In the genomic region with DNA sequence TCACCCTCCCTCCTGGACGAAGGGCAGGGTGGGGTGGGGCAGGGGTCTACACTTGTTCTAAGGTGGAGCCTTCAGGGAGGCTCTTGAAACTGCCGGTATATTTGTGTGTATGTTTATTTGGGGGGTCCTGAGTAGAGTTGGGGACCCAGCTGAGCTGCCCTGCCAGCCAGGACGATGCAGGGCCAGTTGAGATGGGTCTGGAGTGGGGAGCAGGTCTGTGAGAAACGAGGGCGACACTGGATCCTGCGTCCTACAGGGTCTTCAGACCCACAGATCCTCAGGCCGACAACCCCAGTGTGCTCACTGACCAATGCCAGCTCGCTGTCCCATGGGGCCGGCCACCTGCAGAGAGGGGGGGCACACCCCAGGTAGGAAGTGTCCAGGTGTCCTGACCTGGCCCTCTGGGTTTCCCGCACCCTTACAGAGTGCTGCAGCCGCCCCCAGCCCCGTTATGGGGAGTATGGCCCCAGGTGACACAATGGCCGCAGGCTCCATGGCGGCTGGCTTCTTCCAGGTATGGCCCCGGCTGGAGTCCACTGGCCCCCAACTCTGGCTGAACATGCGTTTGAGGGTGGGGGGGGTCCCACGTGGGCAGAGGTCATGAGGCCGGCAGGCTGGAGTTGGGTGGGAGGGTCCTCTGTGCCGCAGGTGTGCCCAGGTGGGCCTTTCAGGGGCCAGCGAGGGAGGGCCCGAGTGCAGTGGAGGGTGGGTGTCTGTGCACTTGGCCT, we compare ENCODE assay signal across 22 cellular contexts. TPM values are rescaled to one million over a fixed set of nuclear protein-coding genes. Genes with fewer than 3 reads are reported as not detected.
A peak's percentile ranks its signal among the peaks of the same experiment; 100 is the strongest.
DNase-seq lines count a peak whose midpoint lies in the region; ATAC-seq and TF ChIP-seq lines count a peak whose summit lies in the region.
"Had no signal": no experiment of that assay in that cellular context is flagged by ENCODE, and none has a peak within 500 bp of the region (broad histone marks: within the 10 kb centered on the region; RNA-seq: fewer than 3 reads in every experiment).

No MANE protein-coding gene starts in this region.

- H3K36me3 ChIP-seq in neuronal stem cell (replicated peaks in 1 of 2; ENCODE audit: control insufficient read depth in 2 of 2, insufficient read depth in 2 of 2, low read length in 2 of 2), result peaks cover 9 to 48% of the 10 kb centered on the region in 2 donors
- H3K36me3 ChIP-seq in OCI-LY7 (ENCODE audit: insufficient read depth, low read length), result no peaks in the 10 kb centered on the region
- H3K36me3 ChIP-seq: colonic mucosa, transverse colon had no signal

- H3K9ac ChIP-seq in neuronal stem cell (ENCODE audit: low read depth, low read length, poor library complexity), result peak overlapping the region; percentile 60

- H3K36me3 Mint-ChIP-seq in activated CD4-positive, alpha-beta T cell treated with anti-CD3 and anti-CD28 coated beads, Interleukin-2, amount 10 ng/mL, durations not matched to agents 24 days and 14 days (ENCODE audit: low read depth), result peaks cover 16% of the 10 kb centered on the region
- peaks cover 6% of the 10 kb centered on the region; the same call in 1 of the 2 replicates for H3K36me3 Mint-ChIP-seq in HFFc6 (ENCODE audit: low read depth)
- H3K36me3 Mint-ChIP-seq in central memory CD8-positive, alpha-beta T cell (ENCODE audit: insufficient read depth), result peaks cover 27% of the 10 kb centered on the region

- POLR2A ChIA-PET in OCI-LY7 (lab: Charles Lee), result no interaction called here

- no peak overlapping the region for H4K91ac ChIP-seq in neuronal stem cell (ENCODE audit: low read depth, low read length, poor library complexity)

- intact Hi-C loops in activated CD4-positive, alpha-beta T cell treated with anti-CD3 and anti-CD28 coated beads, Interleukin-2, amount 10 ng/mL, durations not matched to agents 24 days and 14 days (cut with micrococcal nuclease), result no loop called here
- intact Hi-C loops in OCI-LY7 (cut with micrococcal nuclease; ENCODE audit: unreplicated experiment), result no loop called here

- H3K27me3 Mint-ChIP-seq in activated CD4-positive, alpha-beta T cell treated with anti-CD3 and anti-CD28 coated beads, Interleukin-2, amount 10 ng/mL, durations not matched to agents 24 days and 14 days, result no peaks in the 10 kb centered on the region
- H3K27me3 Mint-ChIP-seq in HFFc6 (ENCODE audit: insufficient read depth), result peaks cover 11% of the 10 kb centered on the region
- no peaks in the 10 kb centered on the region for H3K27me3 Mint-ChIP-seq in central memory CD8-positive, alpha-beta T cell

- peak overlapping the region; percentile 100 for H2AK5ac ChIP-seq in neuronal stem cell (ENCODE audit: low read depth, low read length)

- no peaks in the 10 kb centered on the region for H3K9me2 ChIP-seq in OCI-LY7 (ENCODE audit: insufficient read depth, low read length)

- H2BK12ac ChIP-seq in neuronal stem cell (ENCODE audit: low read length), result peak overlapping the region; percentile 49

- no peak overlapping the region for H3K4me3 ChIP-seq in neuronal stem cell (ENCODE audit: low read length in 2 of 2)
- H3K4me3 ChIP-seq in OCI-LY7 (ENCODE audit: low read depth, low read length, poor library complexity, severe bottlenecking), result no peak overlapping the region
- H3K4me3 ChIP-seq: colonic mucosa, transverse colon had no signal

- no peak overlapping the region for H3K27ac Mint-ChIP-seq in activated CD4-positive, alpha-beta T cell treated with anti-CD3 and anti-CD28 coated beads, Interleukin-2, amount 10 ng/mL, durations not matched to agents 24 days and 14 days
- H3K27ac Mint-ChIP-seq in HFFc6, result peak overlapping the region; percentile 73
- H3K27ac Mint-ChIP-seq in central memory CD8-positive, alpha-beta T cell (ENCODE audit: low read depth), result peak overlapping the region; percentile 85

- no peaks in the 10 kb centered on the region for H3K27me3 ChIP-seq in neuronal stem cell (ENCODE audit: control insufficient read depth in 3 of 3, insufficient read depth in 3 of 3, low read depth in 1 of 3, low read length in 3 of 3)
- H3K27me3 ChIP-seq: colonic mucosa, heart left ventricle, transverse colon had no signal

- H3K4me1 Mint-ChIP-seq in activated CD4-positive, alpha-beta T cell treated with anti-CD3 and anti-CD28 coated beads, Interleukin-2, amount 10 ng/mL, durations not matched to agents 24 days and 14 days, result peaks cover 14% of the 10 kb centered on the region
- peaks cover 15% of the 10 kb centered on the region for H3K4me1 Mint-ChIP-seq in HFFc6 (ENCODE audit: low read depth)
- peaks cover 7% of the 10 kb centered on the region for H3K4me1 Mint-ChIP-seq in central memory CD8-positive, alpha-beta T cell

- peak overlapping the region; percentile 97 for H2BK5ac ChIP-seq in neuronal stem cell (ENCODE audit: low read length)

- H2BK15ac ChIP-seq in neuronal stem cell (ENCODE audit: low read length), result peak overlapping the region; percentile 99

- H3K79me2 ChIP-seq in OCI-LY7 (ENCODE audit: insufficient read depth, low read depth, low read length), result no peaks in the 10 kb centered on the region

- H2AFZ ChIP-seq in neuronal stem cell (ENCODE audit: low read length) (no peak overlapping the region), OCI-LY7 (ENCODE audit: low read length) (no peak overlapping the region)

- H3K9me3 ChIP-seq in neuronal stem cell (replicated peaks in 1 of 2; ENCODE audit: control insufficient read depth in 2 of 2, insufficient read depth in 1 of 2, low read depth in 1 of 2, low read length in 2 of 2), result no peaks in the 10 kb centered on the region
- H3K9me3 ChIP-seq in OCI-LY7 (ENCODE audit: low read length), result no peaks in the 10 kb centered on the region
- H3K9me3 ChIP-seq: colonic mucosa, heart left ventricle, transverse colon had no signal

- H3K18ac ChIP-seq in neuronal stem cell (ENCODE audit: low read length), result peak overlapping the region; percentile 98

- H3K4ac ChIP-seq in neuronal stem cell (ENCODE audit: low read length), result peak overlapping the region; percentile 38

- BruUV-seq in OCI-LY7 (replicated peaks; lab: Mats Ljungman, UMichigan), result no TSS peak

- DNase-seq in activated CD4-positive, alpha-beta T cell treated with anti-CD3 and anti-CD28 coated beads, Interleukin-2, amount 10 ng/mL, durations not matched to agents 24 days and 14 days, result peak; percentile 54
- no peak for DNase-seq in activated CD4-positive, alpha-beta T cell treated with anti-CD3 and anti-CD28 coated beads, Interleukin-2, amount 50 U/mL, for 1 hour
- no peak for DNase-seq in HFFc6
- no peak for DNase-seq in central memory CD8-positive, alpha-beta T cell (ENCODE audit: low spot score in 2 of 2)
- no peak for DNase-seq in neuronal stem cell (ENCODE audit: low spot score)
- DNase-seq in OCI-LY7 (ENCODE audit: low spot score), result no peak
- DNase-seq in SIG-M5 treated with dmso at 0.1 percent for 504 hours (lab: John Stamatoyannopoulos, UW; ENCODE audit: unreplicated experiment), result no peak
- DNase-seq: amygdala; Calu3; colonic mucosa; IMR-90; kidney glomerular epithelial cell; NCI-H1417 treated with DMSO at 0.1 percent for 48 hours; NCI-H446 treated with DMSO at 0.1 percent for 48 hours; stimulated activated CD4-positive, alpha-beta T cell treated with anti-CD3 and anti-CD28 coated beads, Interleukin-1b, Interleukin-23, amount 100 ng/mL, for 48 hours; transverse colon had no signal

- no peak overlapping the region for H4K8ac ChIP-seq in neuronal stem cell (ENCODE audit: low read depth, low read length)

- no peak for ATAC-seq in central memory CD8-positive, alpha-beta T cell (replicated peaks; ENCODE audit: extremely low read depth, poor library complexity, severe bottlenecking)
- no peak for ATAC-seq in HG03342 (IDR thresholded peaks at IDR 0.05; ENCODE audit: unreplicated experiment)
- ATAC-seq: esophagus mucosa, heart left ventricle had no signal

- H3K4me1 ChIP-seq in neuronal stem cell (ENCODE audit: control insufficient read depth in 2 of 2, insufficient read depth in 1 of 2, low read depth in 1 of 2, low read length in 2 of 2) (peaks cover 37 to 51% of the 10 kb centered on the region in 2 donors), OCI-LY7 (ENCODE audit: insufficient read depth, low read length, poor library complexity, severe bottlenecking) (peaks cover 37% of the 10 kb centered on the region)

- no peaks in the 10 kb centered on the region for H4K20me1 ChIP-seq in OCI-LY7 (ENCODE audit: insufficient read depth, low read length)

- H3K9me3 Mint-ChIP-seq in activated CD4-positive, alpha-beta T cell treated with anti-CD3 and anti-CD28 coated beads, Interleukin-2, amount 10 ng/mL, durations not matched to agents 24 days and 14 days, result no peaks in the 10 kb centered on the region
- no peaks in the 10 kb centered on the region for H3K9me3 Mint-ChIP-seq in HFFc6
- no peaks in the 10 kb centered on the region for H3K9me3 Mint-ChIP-seq in central memory CD8-positive, alpha-beta T cell

- no CpG with 5 or more reads among the region's 21 CpGs for WGBS in neuronal stem cell (ENCODE audit: extremely low coverage in 2 of 2, insufficient read length in 2 of 2, insufficient replicate concordance in 1 of 2), 2 donors

- H2BK120ac ChIP-seq in neuronal stem cell (ENCODE audit: low read depth, low read length), result peak overlapping the region; percentile 99

- CTCF ChIA-PET in OCI-LY7 (lab: Charles Lee; ENCODE audit: unreplicated experiment), result no interaction called here

- no peak overlapping the region for H3K27ac ChIP-seq in neuronal stem cell (replicated peaks; ENCODE audit: low read length)
- H3K27ac ChIP-seq in OCI-LY7 (ENCODE audit: low read depth, low read length, poor library complexity, severe bottlenecking), result no peak overlapping the region
- H3K27ac ChIP-seq: colonic mucosa had no signal

- TF ChIP-seq CTCF in HFFc6 (IDR thresholded peaks at IDR 0.05) (no peak), OCI-LY7 (conservative IDR thresholded peaks at IDR 0.05; ENCODE audit: low read length) (no peak)

- H3K4me2 ChIP-seq in neuronal stem cell (ENCODE audit: insufficient read depth, low read length, poor library complexity, severe bottlenecking) (no peak overlapping the region), OCI-LY7 (ENCODE audit: low read length) (no peak overlapping the region)

- peaks cover 7% of the 10 kb centered on the region for H3K79me1 ChIP-seq in neuronal stem cell (ENCODE audit: low read depth, low read length)

- peak overlapping the region; percentile 73 for H3K23ac ChIP-seq in neuronal stem cell (ENCODE audit: low read depth, low read length, poor library complexity)

- H3K4me3 Mint-ChIP-seq in activated CD4-positive, alpha-beta T cell treated with anti-CD3 and anti-CD28 coated beads, Interleukin-2, amount 10 ng/mL, durations not matched to agents 24 days and 14 days, result no peak overlapping the region
- no peak overlapping the region; the same call in 1 of the 2 replicates for H3K4me3 Mint-ChIP-seq in HFFc6
- H3K4me3 Mint-ChIP-seq in central memory CD8-positive, alpha-beta T cell, result peak overlapping the region; percentile 59

- H3K14ac ChIP-seq in neuronal stem cell (ENCODE audit: low read length), result peak overlapping the region; percentile 82

RNA-seq across cellular contexts. Expression of gene ISYNA1, which starts 7.4 kb away (rescaled TPM):
- total RNA-seq in activated CD4-positive, alpha-beta T cell treated with anti-CD3 and anti-CD28 coated beads, Interleukin-2, amount 10 ng/mL, durations not matched to agents 24 days and 14 days, result 9.9 and 10.9 TPM in 2 replicates
- total RNA-seq in HFFc6 (2021; fragmentation: NEBNext Ultra II Directional; extraction: Animal tissue kit (Norgen Biotek cat#: 25700)), result 1 to 10 TPM; 2.3 to 3.7 (median 3.2) TPM
- polyA plus RNA-seq in neuronal stem cell (2013, experiment 1 of 2), result 318 TPM
- polyA plus RNA-seq in neuronal stem cell (2013, experiment 2 of 2), result 304 TPM
- total RNA-seq in OCI-LY7 (2014; rRNA removed; shearing (Covaris generic)), result 0.72 and 1.8 TPM in 2 replicates
- 8.9 and 10.9 TPM in 2 replicates for total RNA-seq in OCI-LY7 (2022)

RNA-seq across cellular contexts. Expression of gene SSBP4, which starts 11.4 kb away (rescaled TPM):
- 154 TPM in 2 replicates for total RNA-seq in activated CD4-positive, alpha-beta T cell treated with anti-CD3 and anti-CD28 coated beads, Interleukin-2, amount 10 ng/mL, durations not matched to agents 24 days and 14 days
- 10 to 100 TPM; 76.4 to 84.3 (median 80.4) TPM for total RNA-seq in HFFc6 (2021; fragmentation: NEBNext Ultra II Directional; extraction: Animal tissue kit (Norgen Biotek cat#: 25700))
- 66.8 TPM for polyA plus RNA-seq in neuronal stem cell (2013, experiment 1 of 2)
- polyA plus RNA-seq in neuronal stem cell (2013, experiment 2 of 2), result 64.3 TPM
- 54.8 and 92.9 TPM in 2 replicates for total RNA-seq in OCI-LY7 (2014; rRNA removed; shearing (Covaris generic))
- 97.5 and 117 TPM in 2 replicates for total RNA-seq in OCI-LY7 (2022)

RNA-seq across cellular contexts. Expression of gene LRRC25, which starts 33.2 kb away (rescaled TPM):
- not detected in 2 replicates for total RNA-seq in activated CD4-positive, alpha-beta T cell treated with anti-CD3 and anti-CD28 coated beads, Interleukin-2, amount 10 ng/mL, durations not matched to agents 24 days and 14 days
- not detected for total RNA-seq in HFFc6 (2021; fragmentation: NEBNext Ultra II Directional; extraction: Animal tissue kit (Norgen Biotek cat#: 25700))
- polyA plus RNA-seq in neuronal stem cell (2013, experiment 1 of 2), result 0.18 TPM
- polyA plus RNA-seq in neuronal stem cell (2013, experiment 2 of 2), result 0.10 TPM
- total RNA-seq in OCI-LY7 (2014; rRNA removed; shearing (Covaris generic)), result 0.49 and 0.98 TPM in 2 replicates
- 3.2 and 4.1 TPM in 2 replicates for total RNA-seq in OCI-LY7 (2022)
- total RNA-seq: A172, Calu3, IMR-90, renal cortical epithelial cell, SK-MEL-5 had no signal

RNA-seq across cellular contexts. Expression of gene GDF15, which starts 44.6 kb away (rescaled TPM):
- 0.26 TPM in 1 of 2 replicates, not detected in the other for total RNA-seq in activated CD4-positive, alpha-beta T cell treated with anti-CD3 and anti-CD28 coated beads, Interleukin-2, amount 10 ng/mL, durations not matched to agents 24 days and 14 days
- total RNA-seq in HFFc6 (2021; fragmentation: NEBNext Ultra II Directional; extraction: Animal tissue kit (Norgen Biotek cat#: 25700)), result 10 to 100 TPM; 21.3 to 36.9 (median 24.9) TPM
- 5.3 TPM for polyA plus RNA-seq in neuronal stem cell (2013, experiment 1 of 2)
- polyA plus RNA-seq in neuronal stem cell (2013, experiment 2 of 2), result 5.1 TPM
- total RNA-seq in OCI-LY7 (2014; rRNA removed; shearing (Covaris generic)), result 0.80 TPM in 1 of 2 replicates, not detected in the other
- not detected in 2 replicates for total RNA-seq in OCI-LY7 (2022)
